In the genomic region with DNA sequence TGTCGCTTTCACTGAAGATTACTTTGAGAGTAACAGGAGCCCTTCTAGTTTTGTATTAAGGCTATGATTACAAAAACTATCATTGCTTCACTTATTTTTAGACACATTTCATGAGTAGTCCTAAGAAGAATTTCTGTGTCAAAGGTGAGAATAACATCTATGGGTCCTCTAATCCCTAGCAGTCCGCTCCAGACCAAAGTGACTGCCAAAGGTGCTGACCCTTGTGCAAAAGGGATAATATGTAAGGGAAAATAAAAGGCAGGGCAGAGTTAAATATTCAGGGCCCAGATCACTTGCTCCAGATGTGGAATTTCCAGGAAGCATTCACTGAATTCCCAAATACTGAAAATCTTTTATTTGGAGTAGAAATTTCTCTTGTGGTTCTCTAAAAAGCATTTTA, we compare ENCODE assay signal across 10 cellular contexts. TPM values are rescaled to one million over a fixed set of nuclear protein-coding genes. Genes with fewer than 3 reads are reported as not detected.
DNase-seq lines count a peak whose midpoint lies in the region; ATAC-seq and TF ChIP-seq lines count a peak whose summit lies in the region.
"Had no signal": no experiment of that assay in that cellular context is flagged by ENCODE, and none has a peak within 500 bp of the region (broad histone marks: within the 10 kb centered on the region; RNA-seq: fewer than 3 reads in every experiment).

No MANE protein-coding gene starts in this region.

- H3K9me3 ChIP-seq in left ventricle myocardium inferior (replicated peaks) = peaks cover 3% of the 10 kb centered on the region
- no peaks in the 10 kb centered on the region for H3K9me3 ChIP-seq in gastrocnemius medialis

- no peaks in the 10 kb centered on the region for H3K9me3 Mint-ChIP-seq in natural killer cell treated with Interleukin-12 subunit alpha and Interleukin-12 subunit beta and Interleukin-15 and Interleukin-18, amount 100 ng/mL, for 72 hours

- H3K36me3 Mint-ChIP-seq in natural killer cell treated with Interleukin-12 subunit alpha and Interleukin-12 subunit beta and Interleukin-15 and Interleukin-18, amount 100 ng/mL, for 72 hours = no peaks in the 10 kb centered on the region

- DNase-seq in EL (peak; percentile 97), astrocyte of the cerebellum (ENCODE audit: low read depth) (peak; percentile 81), left ventricle myocardium inferior (no peak), gastrocnemius medialis (peak in 1 of 2 donors; percentile 49), SW480 (ENCODE audit: low spot score) (no peak)
- no peak for DNase-seq in stimulated activated CD4-positive, alpha-beta T cell treated with anti-CD3 and anti-CD28 coated beads, Interleukin-1b, Interleukin-23, amount 100 ng/mL, for 48 hours
- no peak for DNase-seq in natural killer cell treated with Interleukin-12 subunit alpha and Interleukin-12 subunit beta and Interleukin-15 and Interleukin-18, amount 100 ng/mL, for 72 hours (ENCODE audit: low spot score)
- DNase-seq: activated CD8-positive, alpha-beta T cell treated with anti-CD3 and anti-CD28 coated beads, Interleukin-2, amount 10 ng/mL, durations not matched to agents 7 days and 5 days had no signal

- no peak overlapping the region for H3K4me3 Mint-ChIP-seq in natural killer cell treated with Interleukin-12 subunit alpha and Interleukin-12 subunit beta and Interleukin-15 and Interleukin-18, amount 100 ng/mL, for 72 hours
- H3K4me3 Mint-ChIP-seq: activated CD8-positive, alpha-beta T cell treated with anti-CD3 and anti-CD28 coated beads, Interleukin-2, amount 10 ng/mL, durations not matched to agents 7 days and 5 days had no signal

- H3K27me3 ChIP-seq in left ventricle myocardium inferior (ENCODE audit: low read depth) (no peaks in the 10 kb centered on the region), gastrocnemius medialis (no peaks in the 10 kb centered on the region)
- H3K27me3 ChIP-seq: cardiac muscle cell had no signal

- TF ChIP-seq POLR2A in gastrocnemius medialis (IDR thresholded peaks at IDR 0.05) = peak in 1 of 2 donors; percentile 36

- H3K4me3 ChIP-seq in astrocyte of the cerebellum (ENCODE audit: low read depth, low read length) = no peak overlapping the region
- no peak overlapping the region for H3K4me3 ChIP-seq in left ventricle myocardium inferior
- peak overlapping the region in 1 of 4 donors; percentile 24 for H3K4me3 ChIP-seq in gastrocnemius medialis
- H3K4me3 ChIP-seq: cardiac muscle cell had no signal

- no peak overlapping the region for H3K27ac Mint-ChIP-seq in natural killer cell treated with Interleukin-12 subunit alpha and Interleukin-12 subunit beta and Interleukin-15 and Interleukin-18, amount 100 ng/mL, for 72 hours
- H3K27ac Mint-ChIP-seq: activated CD8-positive, alpha-beta T cell treated with anti-CD3 and anti-CD28 coated beads, Interleukin-2, amount 10 ng/mL, durations not matched to agents 7 days and 5 days had no signal

- peaks cover 11 to 15% of the 10 kb centered on the region in 2 donors for H3K4me1 Mint-ChIP-seq in natural killer cell treated with Interleukin-12 subunit alpha and Interleukin-12 subunit beta and Interleukin-15 and Interleukin-18, amount 100 ng/mL, for 72 hours (ENCODE audit: low read depth in 2 of 2)

- H3K4me1 ChIP-seq in left ventricle myocardium inferior (peaks cover 55% of the 10 kb centered on the region), gastrocnemius medialis (peaks cover 61 to 70% of the 10 kb centered on the region in 2 donors)

- peaks cover 8 to 26% of the 10 kb centered on the region in 2 donors for H3K27me3 Mint-ChIP-seq in natural killer cell treated with Interleukin-12 subunit alpha and Interleukin-12 subunit beta and Interleukin-15 and Interleukin-18, amount 100 ng/mL, for 72 hours

- TF ChIP-seq CTCF in astrocyte of the cerebellum (IDR thresholded peaks at IDR 0.05; ENCODE audit: low read depth, low read length, missing control alignments) (no peak), left ventricle myocardium inferior (IDR thresholded peaks at IDR 0.05; ENCODE audit: borderline replicate concordance) (no peak), gastrocnemius medialis (IDR thresholded peaks at IDR 0.05 in 4 of 5, conservative IDR thresholded peaks at IDR 0.05 in 1 of 5) (no peak)

- intact Hi-C loops in left ventricle myocardium inferior (cut with micrococcal nuclease) (no loop called here), gastrocnemius medialis (cut with DNase I; ENCODE audit: low total_unique reads) (no loop called here)

- in situ Hi-C loops in astrocyte of the cerebellum (cut with HindIII; ENCODE audit: low sequenced_read_pairs) (no loop called here), gastrocnemius medialis (cut with MboI; ENCODE audit: low sequenced_read_pairs in 4 of 4) (loop anchor here in 1 of 4 donors (25.0 kb wide), 1 partner anchor 1148 kb away; no protein-coding TSS in a partner anchor)

- peak overlapping the region; percentile 70 for H3K27ac ChIP-seq in left ventricle myocardium inferior (replicated peaks)
- H3K27ac ChIP-seq in gastrocnemius medialis = peak overlapping the region; percentile 82 to 96 (median 88)
- H3K27ac ChIP-seq: cardiac muscle cell had no signal

- peaks cover 7% of the 10 kb centered on the region for H3K36me3 ChIP-seq in left ventricle myocardium inferior
- H3K36me3 ChIP-seq in gastrocnemius medialis = no peaks in the 10 kb centered on the region

- ATAC-seq in gastrocnemius medialis = peak; percentile 83 to 85
- no peak for ATAC-seq in natural killer cell treated with Interleukin-12 subunit alpha and Interleukin-12 subunit beta and Interleukin-15 and Interleukin-18, amount 100 ng/mL, for 72 hours
- no peak for ATAC-seq in HG03460 (IDR thresholded peaks at IDR 0.05; ENCODE audit: unreplicated experiment)
- ATAC-seq: activated CD8-positive, alpha-beta T cell treated with anti-CD3 and anti-CD28 coated beads, Interleukin-2, amount 10 ng/mL, durations not matched to agents 7 days and 5 days had no signal

RNA-seq across cellular contexts. Expression of gene RHOBTB1, which starts 29.3 kb away (rescaled TPM):
- total RNA-seq in left ventricle myocardium inferior (16.6 TPM), gastrocnemius medialis (10 to 100 TPM; 22.2 to 47.7 (median 33.5) TPM)
- total RNA-seq in natural killer cell treated with Interleukin-12 subunit alpha and Interleukin-12 subunit beta and Interleukin-15 and Interleukin-18, amount 100 ng/mL, for 72 hours = under 1 TPM in 1 of 2 donors, not detected in 1; 0.64 TPM

Comparison
In these comparisons a context has a peak if more than half of its experiments do, and no peak if none do; other contexts are left out.
1. DNase-seq: peak in EL (single experiment) and astrocyte of the cerebellum (single experiment); none in left ventricle myocardium inferior (single experiment), stimulated activated CD4-positive, alpha-beta T cell treated with anti-CD3 and anti-CD28 coated beads, Interleukin-1b, Interleukin-23, amount 100 ng/mL, for 48 hours (single experiment), natural killer cell treated with Interleukin-12 subunit alpha and Interleukin-12 subunit beta and Interleukin-15 and Interleukin-18, amount 100 ng/mL, for 72 hours (single experiment) and SW480 (single experiment).
2. ATAC-seq: peak in gastrocnemius medialis (2 of 2); none in natural killer cell treated with Interleukin-12 subunit alpha and Interleukin-12 subunit beta and Interleukin-15 and Interleukin-18, amount 100 ng/mL, for 72 hours (0 of 2) and HG03460 (single experiment).
3. RNA of gene RHOBTB1, which starts 29.3 kb away (total RNA-seq): 22.2 to 47.7 TPM in gastrocnemius medialis and 16.6 TPM in left ventricle myocardium inferior (single experiment); 0.64 TPM in natural killer cell treated with Interleukin-12 subunit alpha and Interleukin-12 subunit beta and Interleukin-15 and Interleukin-18, amount 100 ng/mL, for 72 hours; every median in the first group is over 10 times any median in the second.